Comparison of ENCODE assay signal across 23 cellular contexts in the genomic region with DNA sequence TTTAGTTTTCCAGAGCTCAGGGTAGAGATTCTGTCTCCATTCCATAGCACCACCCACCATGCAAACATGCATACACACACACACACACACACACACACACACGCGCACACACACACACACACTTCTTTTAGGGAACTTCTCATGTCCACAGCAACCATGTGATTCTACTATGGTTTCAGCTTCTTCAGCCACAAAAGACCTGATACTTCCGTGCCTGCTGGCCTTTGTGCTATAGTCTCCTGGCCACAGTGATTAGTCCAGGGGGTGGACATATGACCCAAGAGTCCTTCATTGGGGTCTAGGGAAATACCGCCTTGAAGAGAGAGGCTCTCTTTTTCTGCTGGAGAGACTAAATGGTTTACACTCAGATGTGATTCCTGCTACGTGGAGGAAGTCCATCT. TPM values are rescaled to one million over a fixed set of nuclear protein-coding genes. Genes with fewer than 3 reads are reported as not detected.
A peak's percentile ranks its signal among the peaks of the same experiment; 100 is the strongest.
DNase-seq lines count a peak whose midpoint lies in the region; ATAC-seq and TF ChIP-seq lines count a peak whose summit lies in the region.
"Had no signal": no experiment of that assay in that cellular context is flagged by ENCODE, and none has a peak within 500 bp of the region (broad histone marks: within the 10 kb centered on the region; RNA-seq: fewer than 3 reads in every experiment).

No MANE protein-coding gene starts in this region.

- ATAC-seq in GM23338 (no peak), esophagus mucosa (peak; percentile 9), sciatic nerve (peak; percentile 56), GM21619 (IDR thresholded peaks at IDR 0.05; ENCODE audit: unreplicated experiment) (no peak)
- no peak for ATAC-seq in natural killer cell treated with Interleukin-12 subunit alpha and Interleukin-12 subunit beta and Interleukin-15 and Interleukin-18, amount 100 ng/mL, for 72 hours
- ATAC-seq: gastroesophageal sphincter; stimulated activated effector memory CD8-positive, alpha-beta T cell treated with anti-CD3 and anti-CD28 coated beads, Interleukin-12 subunit alpha, Interleukin-12 subunit beta, amount 100 ng/mL, for 72 hours had no signal

- peaks cover 60% of the 10 kb centered on the region for H3K4me1 Mint-ChIP-seq in GM23338
- no peaks in the 10 kb centered on the region for H3K4me1 Mint-ChIP-seq in natural killer cell treated with Interleukin-12 subunit alpha and Interleukin-12 subunit beta and Interleukin-15 and Interleukin-18, amount 100 ng/mL, for 72 hours (ENCODE audit: low read depth in 2 of 2)
- H3K4me1 Mint-ChIP-seq: stimulated activated effector memory CD8-positive, alpha-beta T cell treated with anti-CD3 and anti-CD28 coated beads, Interleukin-12 subunit alpha, Interleukin-12 subunit beta, amount 100 ng/mL, for 72 hours had no signal

- no peaks in the 10 kb centered on the region for H3K36me3 ChIP-seq in GM23338 (ENCODE audit: insufficient read depth)
- H3K36me3 ChIP-seq: gastroesophageal sphincter, spleen, tibial nerve had no signal

- H3F3A ChIP-seq in GM23338 (replicated peaks; ENCODE audit: low read depth), result no peaks in the 10 kb centered on the region

- no peaks in the 10 kb centered on the region for H3K36me3 Mint-ChIP-seq in GM23338 (ENCODE audit: low read depth)
- no peaks in the 10 kb centered on the region for H3K36me3 Mint-ChIP-seq in natural killer cell treated with Interleukin-12 subunit alpha and Interleukin-12 subunit beta and Interleukin-15 and Interleukin-18, amount 100 ng/mL, for 72 hours
- H3K36me3 Mint-ChIP-seq: activated naive CD8-positive, alpha-beta T cell treated with anti-CD3 and anti-CD28 coated beads for 36 hours; brain; stimulated activated effector memory CD8-positive, alpha-beta T cell treated with anti-CD3 and anti-CD28 coated beads, Interleukin-12 subunit alpha, Interleukin-12 subunit beta, amount 100 ng/mL, for 72 hours had no signal

- no peaks in the 10 kb centered on the region for H3K27me3 ChIP-seq in GM23338 (ENCODE audit: insufficient read depth)
- H3K27me3 ChIP-seq: gastroesophageal sphincter, spleen, tibial nerve had no signal

- peaks cover 5% of the 10 kb centered on the region; the same call in 1 of the 2 replicates for H4K20me1 ChIP-seq in GM23338 (replicated peaks; ENCODE audit: insufficient read depth)

- H3K79me2 ChIP-seq in GM23338 (replicated peaks; ENCODE audit: insufficient read depth), result peaks cover 98% of the 10 kb centered on the region

- intact Hi-C loops in sciatic nerve (cut with DNase I), result no loop called here

- H3K4me3 Mint-ChIP-seq in GM23338, result no peak overlapping the region
- no peak overlapping the region for H3K4me3 Mint-ChIP-seq in natural killer cell treated with Interleukin-12 subunit alpha and Interleukin-12 subunit beta and Interleukin-15 and Interleukin-18, amount 100 ng/mL, for 72 hours
- H3K4me3 Mint-ChIP-seq: activated naive CD8-positive, alpha-beta T cell treated with anti-CD3 and anti-CD28 coated beads for 36 hours; brain; HFFc6; stimulated activated effector memory CD8-positive, alpha-beta T cell treated with anti-CD3 and anti-CD28 coated beads, Interleukin-12 subunit alpha, Interleukin-12 subunit beta, amount 100 ng/mL, for 72 hours had no signal

- no peaks in the 10 kb centered on the region for H3K9me3 Mint-ChIP-seq in GM23338
- no peaks in the 10 kb centered on the region for H3K9me3 Mint-ChIP-seq in natural killer cell treated with Interleukin-12 subunit alpha and Interleukin-12 subunit beta and Interleukin-15 and Interleukin-18, amount 100 ng/mL, for 72 hours
- H3K9me3 Mint-ChIP-seq: activated naive CD8-positive, alpha-beta T cell treated with anti-CD3 and anti-CD28 coated beads for 36 hours; brain; HFFc6; stimulated activated effector memory CD8-positive, alpha-beta T cell treated with anti-CD3 and anti-CD28 coated beads, Interleukin-12 subunit alpha, Interleukin-12 subunit beta, amount 100 ng/mL, for 72 hours had no signal

- peak overlapping the region; percentile 75 for H3K27ac ChIP-seq in GM23338 (ENCODE audit: low read depth)
- H3K27ac ChIP-seq: gastroesophageal sphincter, PC-9, tibial nerve had no signal

- DNase-seq in GM23338 (ENCODE audit: low spot score), result no peak
- peak; percentile 25 to 31 for DNase-seq in NOMO-1 (lab: John Stamatoyannopoulos, UW; ENCODE audit: unreplicated experiment in 2 of 2)
- DNase-seq in sciatic nerve (ENCODE audit: low spot score), result no peak
- DNase-seq in LoVo (ENCODE audit: low spot score), result no peak
- no peak for DNase-seq in natural killer cell treated with Interleukin-12 subunit alpha and Interleukin-12 subunit beta and Interleukin-15 and Interleukin-18, amount 100 ng/mL, for 72 hours (ENCODE audit: low spot score)
- DNase-seq: activated CD4-positive, alpha-beta T cell treated with anti-CD3 and anti-CD28 coated beads, Interleukin-2, amount 50 U/mL, for 48 hours; activated naive CD8-positive, alpha-beta T cell treated with anti-CD3 and anti-CD28 coated beads for 36 hours; activated T-cell treated with anti-CD3 and anti-CD28 coated beads, Interleukin-2, amount 50 U/mL, for 48 hours; cortex of kidney; DMS153; HFFc6; NCI-H1930; NCI-H510A treated with DMSO at 0.1 percent for 48 hours; PC-9; SK-N-SH; spleen had no signal

- H3K4me3 ChIP-seq in GM23338, result no peak overlapping the region
- H3K4me3 ChIP-seq: gastroesophageal sphincter, PC-9, spleen, tibial nerve had no signal

- H3K27ac Mint-ChIP-seq in GM23338, result peak overlapping the region; percentile 71; the same call in 1 of the 2 replicates
- H3K27ac Mint-ChIP-seq in natural killer cell treated with Interleukin-12 subunit alpha and Interleukin-12 subunit beta and Interleukin-15 and Interleukin-18, amount 100 ng/mL, for 72 hours, result no peak overlapping the region
- H3K27ac Mint-ChIP-seq: activated naive CD8-positive, alpha-beta T cell treated with anti-CD3 and anti-CD28 coated beads for 36 hours; HFFc6; progenitor cell of endocrine pancreas; stimulated activated effector memory CD8-positive, alpha-beta T cell treated with anti-CD3 and anti-CD28 coated beads, Interleukin-12 subunit alpha, Interleukin-12 subunit beta, amount 100 ng/mL, for 72 hours had no signal

- peaks cover 88% of the 10 kb centered on the region for H3K4me1 ChIP-seq in GM23338 (ENCODE audit: insufficient read depth)

- H3K27me3 Mint-ChIP-seq in GM23338 (ENCODE audit: insufficient read depth, low read depth, poor library complexity), result peaks cover 2% of the 10 kb centered on the region
- peaks cover 12 to 26% of the 10 kb centered on the region in 2 donors for H3K27me3 Mint-ChIP-seq in natural killer cell treated with Interleukin-12 subunit alpha and Interleukin-12 subunit beta and Interleukin-15 and Interleukin-18, amount 100 ng/mL, for 72 hours
- H3K27me3 Mint-ChIP-seq: activated naive CD8-positive, alpha-beta T cell treated with anti-CD3 and anti-CD28 coated beads for 36 hours; brain; progenitor cell of endocrine pancreas had no signal

- no peaks in the 10 kb centered on the region for H3K9me2 ChIP-seq in GM23338 (ENCODE audit: insufficient read depth)
- H3K9me2 ChIP-seq: SK-N-SH had no signal

- H2AFZ ChIP-seq in GM23338, result no peak overlapping the region
- H2AFZ ChIP-seq: PC-9 had no signal

- TF ChIP-seq CTCF in GM23338 (conservative IDR thresholded peaks at IDR 0.05; ENCODE audit: low read depth in 2 of 2), result no peak

- H3K4me2 ChIP-seq in GM23338, result peak overlapping the region; percentile 70
- H3K4me2 ChIP-seq: PC-9, SK-N-SH had no signal

TF ChIP-seq in GM23338, 12 proteins besides CTCF, POLR2A, EP300 and RAD21 (continues in another document):
- TF ChIP-seq EZH2 (IDR thresholded peaks at IDR 0.05; ENCODE audit: low read depth, unreplicated experiment) (no peak), NANOG (IDR thresholded peaks at IDR 0.05; ENCODE audit: borderline replicate concordance) (no peak), EZH2phosphoT487 (IDR thresholded peaks at IDR 0.05; ENCODE audit: unreplicated experiment) (no peak), CREB1 (CRISPR knock-in tag; IDR thresholded peaks at IDR 0.05; ENCODE audit: low read depth) (no peak)
- TF ChIP-seq, protein P1, sequence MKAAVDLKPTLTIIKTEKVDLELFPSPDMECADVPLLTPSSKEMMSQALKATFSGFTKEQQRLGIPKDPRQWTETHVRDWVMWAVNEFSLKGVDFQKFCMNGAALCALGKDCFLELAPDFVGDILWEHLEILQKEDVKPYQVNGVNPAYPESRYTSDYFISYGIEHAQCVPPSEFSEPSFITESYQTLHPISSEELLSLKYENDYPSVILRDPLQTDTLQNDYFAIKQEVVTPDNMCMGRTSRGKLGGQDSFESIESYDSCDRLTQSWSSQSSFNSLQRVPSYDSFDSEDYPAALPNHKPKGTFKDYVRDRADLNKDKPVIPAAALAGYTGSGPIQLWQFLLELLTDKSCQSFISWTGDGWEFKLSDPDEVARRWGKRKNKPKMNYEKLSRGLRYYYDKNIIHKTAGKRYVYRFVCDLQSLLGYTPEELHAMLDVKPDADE (IDR thresholded peaks at IDR 0.05), result no peak
- TF ChIP-seq, protein P2, sequence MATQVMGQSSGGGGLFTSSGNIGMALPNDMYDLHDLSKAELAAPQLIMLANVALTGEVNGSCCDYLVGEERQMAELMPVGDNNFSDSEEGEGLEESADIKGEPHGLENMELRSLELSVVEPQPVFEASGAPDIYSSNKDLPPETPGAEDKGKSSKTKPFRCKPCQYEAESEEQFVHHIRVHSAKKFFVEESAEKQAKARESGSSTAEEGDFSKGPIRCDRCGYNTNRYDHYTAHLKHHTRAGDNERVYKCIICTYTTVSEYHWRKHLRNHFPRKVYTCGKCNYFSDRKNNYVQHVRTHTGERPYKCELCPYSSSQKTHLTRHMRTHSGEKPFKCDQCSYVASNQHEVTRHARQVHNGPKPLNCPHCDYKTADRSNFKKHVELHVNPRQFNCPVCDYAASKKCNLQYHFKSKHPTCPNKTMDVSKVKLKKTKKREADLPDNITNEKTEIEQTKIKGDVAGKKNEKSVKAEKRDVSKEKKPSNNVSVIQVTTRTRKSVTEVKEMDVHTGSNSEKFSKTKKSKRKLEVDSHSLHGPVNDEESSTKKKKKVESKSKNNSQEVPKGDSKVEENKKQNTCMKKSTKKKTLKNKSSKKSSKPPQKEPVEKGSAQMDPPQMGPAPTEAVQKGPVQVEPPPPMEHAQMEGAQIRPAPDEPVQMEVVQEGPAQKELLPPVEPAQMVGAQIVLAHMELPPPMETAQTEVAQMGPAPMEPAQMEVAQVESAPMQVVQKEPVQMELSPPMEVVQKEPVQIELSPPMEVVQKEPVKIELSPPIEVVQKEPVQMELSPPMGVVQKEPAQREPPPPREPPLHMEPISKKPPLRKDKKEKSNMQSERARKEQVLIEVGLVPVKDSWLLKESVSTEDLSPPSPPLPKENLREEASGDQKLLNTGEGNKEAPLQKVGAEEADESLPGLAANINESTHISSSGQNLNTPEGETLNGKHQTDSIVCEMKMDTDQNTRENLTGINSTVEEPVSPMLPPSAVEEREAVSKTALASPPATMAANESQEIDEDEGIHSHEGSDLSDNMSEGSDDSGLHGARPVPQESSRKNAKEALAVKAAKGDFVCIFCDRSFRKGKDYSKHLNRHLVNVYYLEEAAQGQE (IDR thresholded peaks at IDR 0.05; ENCODE audit: unreplicated experiment), result no peak

RNA-seq across cellular contexts. Expression of a gene that starts 53.5 kb away (rescaled TPM):
- 38.2 and 43.2 TPM in 2 replicates for total RNA-seq in GM23338 (2014; rRNA removed; shearing (Covaris generic))
- polyA plus RNA-seq in GM23338 (2016; fragmentation: Nextera tagmentation; extraction: Ambion mirVana), result 64.2 and 66.9 TPM in 2 replicates
- total RNA-seq in esophagus mucosa, result 18.2 TPM
- total RNA-seq in sciatic nerve, result 20.8 TPM
- under 1 TPM; 0.56 to 0.76 TPM for total RNA-seq in natural killer cell treated with Interleukin-12 subunit alpha and Interleukin-12 subunit beta and Interleukin-15 and Interleukin-18, amount 100 ng/mL, for 72 hours

Comparison
In these comparisons a context has a peak if more than half of its experiments do, and no peak if none do; other contexts are left out.
1. ATAC-seq: peak in esophagus mucosa (single experiment) and sciatic nerve (single experiment); none in GM23338 (single experiment), GM21619 (single experiment) and natural killer cell treated with Interleukin-12 subunit alpha and Interleukin-12 subunit beta and Interleukin-15 and Interleukin-18, amount 100 ng/mL, for 72 hours (0 of 2).
2. DNase-seq: peak in NOMO-1 (2 of 2); none in GM23338 (single experiment), sciatic nerve (single experiment), LoVo (single experiment) and natural killer cell treated with Interleukin-12 subunit alpha and Interleukin-12 subunit beta and Interleukin-15 and Interleukin-18, amount 100 ng/mL, for 72 hours (single experiment).
3. RNA of a gene that starts 53.5 kb away (total RNA-seq): 38.2 to 43.2 TPM in GM23338, 20.8 TPM in sciatic nerve (single experiment) and 18.2 TPM in esophagus mucosa (single experiment); 0.56 to 0.76 TPM in natural killer cell treated with Interleukin-12 subunit alpha and Interleukin-12 subunit beta and Interleukin-15 and Interleukin-18, amount 100 ng/mL, for 72 hours; every median in the first group is over 10 times any median in the second.